8 cellular contexts compared by ENCODE assay signal in the genomic region with DNA sequence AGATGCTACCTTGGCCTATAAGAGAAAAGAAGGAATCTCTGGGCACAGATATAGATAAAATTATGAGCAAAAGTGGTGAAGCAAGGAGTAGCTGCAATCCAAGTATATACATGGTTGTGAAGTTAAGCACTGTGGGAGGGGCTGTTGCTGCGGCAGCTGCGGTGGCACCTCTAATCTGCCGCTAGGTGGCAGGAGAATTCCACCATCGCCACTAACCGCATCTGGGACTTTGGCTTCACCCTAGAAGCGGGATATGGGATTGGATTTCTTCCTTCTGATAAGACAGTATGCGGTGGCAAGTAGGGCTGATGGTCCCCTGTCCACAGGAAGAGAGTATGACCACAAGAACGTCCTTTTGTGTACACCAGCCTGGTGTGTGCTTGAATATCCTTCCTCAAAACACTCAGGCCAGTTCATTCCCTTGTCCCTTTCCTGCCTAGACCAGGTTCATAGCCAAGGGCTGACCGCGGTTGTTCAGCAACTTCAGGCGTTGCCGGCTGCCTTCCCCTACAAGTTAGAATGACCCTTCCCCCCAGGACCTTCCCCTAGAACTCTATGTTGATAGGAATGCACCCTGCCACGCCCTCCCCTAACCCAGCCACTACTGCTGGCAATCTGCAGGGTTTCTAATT. TPM values are rescaled to one million over a fixed set of nuclear protein-coding genes. Genes with fewer than 3 reads are reported as not detected.
A peak's percentile ranks its signal among the peaks of the same experiment; 100 is the strongest.
DNase-seq lines count a peak whose midpoint lies in the region; ATAC-seq and TF ChIP-seq lines count a peak whose summit lies in the region.

No MANE protein-coding gene starts in this region.

- H3K27ac Mint-ChIP-seq in CD4-positive, alpha-beta memory T cell: no peak overlapping the region
- no peak overlapping the region for H3K27ac Mint-ChIP-seq in activated B cell treated with CpG ODN at 0.5 μM for 24 hours

- no peaks in the 10 kb centered on the region for H3K9me3 Mint-ChIP-seq in CD4-positive, alpha-beta memory T cell
- H3K9me3 Mint-ChIP-seq in activated B cell treated with CpG ODN at 0.5 μM for 24 hours: no peaks in the 10 kb centered on the region

- DNase-seq in CD4-positive, alpha-beta memory T cell: peak in 4 of 5 donors; percentile 4 to 15 (median 9)
- DNase-seq in H4 (ENCODE audit: low spot score) (peak; percentile 58), NCI-H2107 (lab: John Stamatoyannopoulos, UW) (peak; percentile 9), activated B cell treated with CpG ODN at 0.5 μM for 24 hours (no peak), mucosa of gallbladder (ENCODE audit: low spot score) (peak; percentile 62), upper lobe of right lung (peak; percentile 71)

- no peaks in the 10 kb centered on the region for H3K36me3 ChIP-seq in CD4-positive, alpha-beta memory T cell (ENCODE audit: insufficient read depth, low read length)
- H3K36me3 ChIP-seq in upper lobe of right lung: no peaks in the 10 kb centered on the region

- peak; percentile 23 for TF ChIP-seq CTCF in activated B cell treated with CpG ODN at 0.5 μM for 24 hours (IDR thresholded peaks at IDR 0.05)
- TF ChIP-seq CTCF in upper lobe of right lung (IDR thresholded peaks at IDR 0.05): peak; percentile 88

- CTCF ChIA-PET in CD4-positive, alpha-beta memory T cell (lab: Charles Lee; ENCODE audit: partially characterized antibody): interaction anchor here (0.7 to 1.9 kb wide), 5 partner anchors 9 to 1862 kb away, joined by 3 to 6 read pairs (median 4); no protein-coding TSS in a partner anchor
- CTCF ChIA-PET in activated B cell treated with CpG ODN at 0.5 μM for 24 hours (lab: Charles Lee): interaction anchor here (1.0 to 2.2 kb wide), 2 partner anchors 1859 to 1867 kb away, joined by 3 to 21 read pairs; no protein-coding TSS in a partner anchor

- H3K4me1 Mint-ChIP-seq in CD4-positive, alpha-beta memory T cell: no peaks in the 10 kb centered on the region
- H3K4me1 Mint-ChIP-seq in activated B cell treated with CpG ODN at 0.5 μM for 24 hours: no peaks in the 10 kb centered on the region

- POLR2A ChIA-PET in CD4-positive, alpha-beta memory T cell (lab: Charles Lee; ENCODE audit: partially characterized antibody): no interaction called here
- POLR2A ChIA-PET in activated B cell treated with CpG ODN at 0.5 μM for 24 hours (lab: Charles Lee): no interaction called here

- peaks cover 0 to 2% of the 10 kb centered on the region in 2 donors for H3K27me3 Mint-ChIP-seq in CD4-positive, alpha-beta memory T cell
- H3K27me3 Mint-ChIP-seq in activated B cell treated with CpG ODN at 0.5 μM for 24 hours: no peaks in the 10 kb centered on the region

- ATAC-seq in activated B cell treated with CpG ODN at 0.5 μM for 24 hours (ENCODE audit: low read depth): no peak
- peak; percentile 78 for ATAC-seq in esophagus mucosa
- ATAC-seq in upper lobe of right lung: peak; percentile 87
- no peak for ATAC-seq in GM21423 (IDR thresholded peaks at IDR 0.05; ENCODE audit: unreplicated experiment)

- H3K36me3 Mint-ChIP-seq in CD4-positive, alpha-beta memory T cell: no peaks in the 10 kb centered on the region
- H3K36me3 Mint-ChIP-seq in activated B cell treated with CpG ODN at 0.5 μM for 24 hours (ENCODE audit: low read depth): no peaks in the 10 kb centered on the region

- no peaks in the 10 kb centered on the region for H3K27me3 ChIP-seq in CD4-positive, alpha-beta memory T cell (ENCODE audit: insufficient read depth, low read length)
- H3K27me3 ChIP-seq in upper lobe of right lung: peaks cover 12% of the 10 kb centered on the region

- no peak overlapping the region for H3K4me3 ChIP-seq in CD4-positive, alpha-beta memory T cell (ENCODE audit: low read length in 2 of 2)
- no peak overlapping the region for H3K4me3 ChIP-seq in upper lobe of right lung

- H3K4me1 ChIP-seq in CD4-positive, alpha-beta memory T cell (ENCODE audit: insufficient read depth, low read length): no peaks in the 10 kb centered on the region
- H3K4me1 ChIP-seq in upper lobe of right lung: no peaks in the 10 kb centered on the region

- intact Hi-C loops in CD4-positive, alpha-beta memory T cell (cut with micrococcal nuclease): no loop called here
- intact Hi-C loops in activated B cell treated with CpG ODN at 0.5 μM for 24 hours (cut with micrococcal nuclease): loop anchor here (1.0 kb wide), 1 partner anchor 1859 kb away; no protein-coding TSS in a partner anchor
- intact Hi-C loops in upper lobe of right lung (cut with DNase I): no loop called here

- H3K27ac ChIP-seq in CD4-positive, alpha-beta memory T cell (ENCODE audit: low read depth, low read length): no peak overlapping the region
- H3K27ac ChIP-seq in upper lobe of right lung: no peak overlapping the region

- no peak overlapping the region for H3K4me3 Mint-ChIP-seq in CD4-positive, alpha-beta memory T cell
- H3K4me3 Mint-ChIP-seq in activated B cell treated with CpG ODN at 0.5 μM for 24 hours: no peak overlapping the region

- H3K9me3 ChIP-seq in CD4-positive, alpha-beta memory T cell (ENCODE audit: control insufficient read depth in 1 of 2, low read length in 2 of 2): no peaks in the 10 kb centered on the region
- no peaks in the 10 kb centered on the region for H3K9me3 ChIP-seq in upper lobe of right lung

RNA-seq across cellular contexts. Expression of gene MAGEL2, which starts 5.1 kb away (rescaled TPM):
- total RNA-seq in CD4-positive, alpha-beta memory T cell: not detected
- polyA plus RNA-seq in CD4-positive, alpha-beta memory T cell: not detected
- total RNA-seq in H4 (2014; rRNA removed; shearing (Covaris generic)): 0.27 TPM in 1 of 2 replicates, not detected in the other
- total RNA-seq in activated B cell treated with CpG ODN at 0.5 μM for 24 hours (not detected in 2 replicates), esophagus mucosa (0.08 TPM), mucosa of gallbladder (0.40 TPM), upper lobe of right lung (0.14 TPM)

RNA-seq across cellular contexts. Expression of gene NDN, which starts 44.6 kb away (rescaled TPM):
- total RNA-seq in CD4-positive, alpha-beta memory T cell: under 1 TPM in 1 of 2 experiments, not detected in 1; 0.19 TPM
- polyA plus RNA-seq in CD4-positive, alpha-beta memory T cell: under 1 TPM in 1 of 2 donors, not detected in 1; 0.73 TPM
- 0.33 and 1.3 TPM in 2 replicates for total RNA-seq in H4 (2014; rRNA removed; shearing (Covaris generic))
- 0.17 TPM in 1 of 2 replicates, not detected in the other for total RNA-seq in activated B cell treated with CpG ODN at 0.5 μM for 24 hours
- 17.3 TPM for total RNA-seq in esophagus mucosa
- total RNA-seq in mucosa of gallbladder: 61.9 TPM
- 30.7 TPM for total RNA-seq in upper lobe of right lung

Comparison
In these comparisons a context has a peak if more than half of its experiments do, and no peak if none do; other contexts are left out.
1. ATAC-seq: peak in esophagus mucosa (single experiment) and upper lobe of right lung (single experiment); none in activated B cell treated with CpG ODN at 0.5 μM for 24 hours (single experiment) and GM21423 (single experiment).